ENCODE assay signal across 1 cellular context in genomic region chr20:45306431-45306982, GRCh38.
TF ChIP-seq lines count a peak whose summit lies in the region.

RBPJL (plus strand) TSS chr20:45306840; CDS start chr20:45306923, 83 bp downstream.

TF ChIP-seq in endothelial cell of umbilical vein, 7 proteins besides CTCF, POLR2A, EP300 and RAD21 (continued from another document):
- no peak for TF ChIP-seq MAX (IDR thresholded peaks at IDR 0.05; ENCODE audit: insufficient read depth, insufficient read length)
- no peak for TF ChIP-seq FOS (IDR thresholded peaks at IDR 0.05; ENCODE audit: borderline replicate concordance, insufficient read depth, low read length)
